Comparison of ENCODE assay signal across 8 cellular contexts in the genomic region with DNA sequence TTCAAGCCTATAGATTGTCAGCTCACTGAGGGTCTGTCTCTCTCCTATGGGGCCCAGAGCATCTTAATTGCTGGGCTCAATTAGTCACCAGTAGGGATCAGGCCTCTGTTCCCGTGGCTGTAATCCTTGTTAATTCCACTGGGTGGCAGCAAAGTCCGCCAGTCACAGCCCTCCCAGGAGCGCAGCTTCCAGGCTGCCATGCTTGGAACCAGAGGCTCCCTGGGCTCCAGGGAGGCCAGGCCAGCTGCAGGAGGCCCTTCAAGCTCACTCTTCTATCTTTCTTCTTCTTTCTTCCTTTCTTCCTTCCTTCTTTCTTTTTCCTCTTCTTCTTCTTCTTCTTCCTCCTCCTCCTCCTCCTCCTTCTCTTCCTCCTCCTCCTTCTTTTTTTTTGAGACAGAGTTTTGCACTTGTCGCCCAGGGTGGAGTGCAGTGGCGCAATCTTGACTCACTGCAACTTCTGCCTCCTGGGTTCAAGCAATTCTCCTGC. TPM values are rescaled to one million over a fixed set of nuclear protein-coding genes. Genes with fewer than 3 reads are reported as not detected.
DNase-seq lines count a peak whose midpoint lies in the region; ATAC-seq and TF ChIP-seq lines count a peak whose summit lies in the region.

No MANE protein-coding gene starts in this region.

- POLR2A ChIA-PET in A673 (lab: Charles Lee; ENCODE audit: low non-redundant PET), result interaction anchor here (1.2 kb wide), 1 partner anchor 14 kb away, joined by 3 read pairs; a partner anchor contains a TSS

- no peak overlapping the region for H3K27ac ChIP-seq in A673 (ENCODE audit: low read depth, low read length, poor library complexity, severe bottlenecking)
- H3K27ac ChIP-seq in aorta (ENCODE audit: low read depth in 1 of 2, low read length in 2 of 2), result no peak overlapping the region

- H3K27me3 ChIP-seq in A673 (replicated peaks; ENCODE audit: insufficient read depth, low read depth, low read length, poor library complexity), result no peaks in the 10 kb centered on the region
- H3K27me3 ChIP-seq in aorta (ENCODE audit: control insufficient read depth in 1 of 2, insufficient read depth in 2 of 2, low read length in 1 of 2), result no peaks in the 10 kb centered on the region

- H3K4me1 ChIP-seq in A673 (ENCODE audit: insufficient read depth, low read length, poor library complexity, severe bottlenecking) (no peaks in the 10 kb centered on the region), aorta (ENCODE audit: control insufficient read depth in 1 of 2, insufficient read depth in 2 of 2, low read length in 2 of 2) (no peaks in the 10 kb centered on the region)

- H3K27me3 Mint-ChIP-seq in activated naive CD4-positive, alpha-beta T cell treated with anti-CD3 and anti-CD28 coated beads for 36 hours (ENCODE audit: low read depth), result no peaks in the 10 kb centered on the region

- DNase-seq in A673 (ENCODE audit: low spot score) (peak; percentile 89), MV-4-11 (lab: John Stamatoyannopoulos, UW) (peak; percentile 73), SK-N-DZ (ENCODE audit: low spot score) (peak; percentile 83), glomerular visceral epithelial cell (ENCODE audit: extremely low spot score) (peak; percentile 79), posterior cingulate gyrus (peak; percentile 63 to 97 (median 86)), aorta (peak; percentile 77 to 90)
- peak; percentile 91 for DNase-seq in activated naive CD4-positive, alpha-beta T cell treated with anti-CD3 and anti-CD28 coated beads for 36 hours

- peak; percentile 87 for TF ChIP-seq CTCF in A673 (conservative IDR thresholded peaks at IDR 0.05; ENCODE audit: low read depth, low read length)

- H3K9me3 Mint-ChIP-seq in activated naive CD4-positive, alpha-beta T cell treated with anti-CD3 and anti-CD28 coated beads for 36 hours, result no peaks in the 10 kb centered on the region

- CTCF ChIA-PET in A673 (lab: Charles Lee), result interaction anchor here (0.6 to 1.8 kb wide), 3 partner anchors 66 to 712 kb away, joined by 3 to 16 read pairs (median 4); no protein-coding TSS in a partner anchor
- CTCF ChIA-PET in activated naive CD4-positive, alpha-beta T cell treated with anti-CD3 and anti-CD28 coated beads for 36 hours (lab: Charles Lee), result interaction anchor here (0.6 to 9.8 kb wide), 22 partner anchors 9 to 973 kb away, joined by 3 to 96 read pairs (median 4); a partner anchor contains a TSS

- ATAC-seq in GM18870 (IDR thresholded peaks at IDR 0.05; ENCODE audit: unreplicated experiment), result peak; percentile 52
- peak; percentile 96 for ATAC-seq in aorta (ENCODE audit: low FRiP score)

- no peaks in the 10 kb centered on the region for H3K9me3 ChIP-seq in A673 (ENCODE audit: low read depth, low read length, poor library complexity, severe bottlenecking)
- H3K9me3 ChIP-seq in aorta (ENCODE audit: control insufficient read depth, low read length), result no peaks in the 10 kb centered on the region

- no peak overlapping the region for H3K27ac Mint-ChIP-seq in activated naive CD4-positive, alpha-beta T cell treated with anti-CD3 and anti-CD28 coated beads for 36 hours

- H3K36me3 ChIP-seq in A673 (ENCODE audit: insufficient read depth, low read length, poor library complexity, severe bottlenecking) (no peaks in the 10 kb centered on the region), aorta (ENCODE audit: control insufficient read depth in 1 of 2, insufficient read depth in 2 of 2, low read length in 1 of 2) (no peaks in the 10 kb centered on the region)

- intact Hi-C loops in A673 (cut with micrococcal nuclease; ENCODE audit: unreplicated experiment), result loop anchor here (1.0 to 5.0 kb wide), 2 partner anchors 66 to 83 kb away; no protein-coding TSS in a partner anchor
- intact Hi-C loops in activated naive CD4-positive, alpha-beta T cell treated with anti-CD3 and anti-CD28 coated beads for 36 hours (cut with micrococcal nuclease), result loop anchor here (1.0 to 5.0 kb wide), 2 partner anchors 66 to 83 kb away; no protein-coding TSS in a partner anchor
- intact Hi-C loops in posterior cingulate gyrus (cut with DNase I), result loop anchor here (1.0 kb wide), 1 partner anchor 66 kb away; no protein-coding TSS in a partner anchor
- intact Hi-C loops in aorta (cut with DNase I), result loop anchor here (1.0 kb wide), 2 partner anchors 66 to 67 kb away; no protein-coding TSS in a partner anchor

- H3K4me3 Mint-ChIP-seq in activated naive CD4-positive, alpha-beta T cell treated with anti-CD3 and anti-CD28 coated beads for 36 hours, result no peak overlapping the region

- no peaks in the 10 kb centered on the region for H3K36me3 Mint-ChIP-seq in activated naive CD4-positive, alpha-beta T cell treated with anti-CD3 and anti-CD28 coated beads for 36 hours (ENCODE audit: low read depth)

- no peak overlapping the region for H3K4me3 ChIP-seq in A673 (ENCODE audit: low read depth, low read length, poor library complexity, severe bottlenecking)
- H3K4me3 ChIP-seq in aorta (ENCODE audit: low read length in 2 of 2), result no peak overlapping the region

- H3K4me1 Mint-ChIP-seq in activated naive CD4-positive, alpha-beta T cell treated with anti-CD3 and anti-CD28 coated beads for 36 hours (ENCODE audit: low read depth), result no peaks in the 10 kb centered on the region

- 38 to 39% methylated on average over 5 of the region's 5 CpGs for WGBS in aorta, 2 donors

- no TSS peak for BruUV-seq in A673 (replicated peaks; lab: Mats Ljungman, UMichigan)

RNA-seq across cellular contexts. Expression of a gene that starts 14.4 kb away (rescaled TPM):
- total RNA-seq in A673 (2021) (not detected in 2 replicates), aorta (10 to 100 TPM; 18.7 to 40.6 TPM)
- not detected in 2 replicates for polyA plus RNA-seq in SK-N-DZ (2014; cell fraction: cytosol; rRNA removed)
- not detected in 2 replicates for polyA plus RNA-seq in SK-N-DZ (2014; cell fraction: nucleus; rRNA removed)
- total RNA-seq in activated naive CD4-positive, alpha-beta T cell treated with anti-CD3 and anti-CD28 coated beads for 36 hours, result not detected
- not detected for polyA plus RNA-seq in aorta

RNA-seq across cellular contexts. Expression of a gene that starts 23.1 kb away (rescaled TPM):
- not detected in 2 replicates for total RNA-seq in A673 (2021)
- polyA plus RNA-seq in SK-N-DZ (2014; cell fraction: cytosol; rRNA removed), result not detected in 2 replicates
- not detected in 2 replicates for polyA plus RNA-seq in SK-N-DZ (2014; cell fraction: nucleus; rRNA removed)
- not detected for total RNA-seq in activated naive CD4-positive, alpha-beta T cell treated with anti-CD3 and anti-CD28 coated beads for 36 hours
- not detected for total RNA-seq in aorta
- not detected for polyA plus RNA-seq in aorta

RNA-seq across cellular contexts. Expression of a gene that starts 32.2 kb away (rescaled TPM):
- 5.7 and 7.3 TPM in 2 replicates for total RNA-seq in A673 (2021)
- polyA plus RNA-seq in SK-N-DZ (2014; cell fraction: cytosol; rRNA removed), result 23.9 and 25.0 TPM in 2 replicates
- 17.8 and 27.0 TPM in 2 replicates for polyA plus RNA-seq in SK-N-DZ (2014; cell fraction: nucleus; rRNA removed)
- 10 to 100 TPM; 16.2 to 16.8 TPM for total RNA-seq in activated naive CD4-positive, alpha-beta T cell treated with anti-CD3 and anti-CD28 coated beads for 36 hours
- 10 to 100 TPM in 1 of 2 donors, 1 to 10 TPM in 1; 6.9 to 11.5 TPM for total RNA-seq in aorta
- 1 to 10 TPM; 5.3 to 5.7 TPM for polyA plus RNA-seq in aorta

RNA-seq across cellular contexts. Expression of a gene that starts 58.9 kb away (rescaled TPM):
- total RNA-seq in A673 (2021) (0.28 and 0.32 TPM in 2 replicates), aorta (not detected)
- 12.8 and 19.9 TPM in 2 replicates for polyA plus RNA-seq in SK-N-DZ (2014; cell fraction: cytosol; rRNA removed)
- polyA plus RNA-seq in SK-N-DZ (2014; cell fraction: nucleus; rRNA removed), result 20.2 and 27.7 TPM in 2 replicates
- total RNA-seq in activated naive CD4-positive, alpha-beta T cell treated with anti-CD3 and anti-CD28 coated beads for 36 hours, result not detected
- polyA plus RNA-seq in aorta, result not detected
